In the genomic region with DNA sequence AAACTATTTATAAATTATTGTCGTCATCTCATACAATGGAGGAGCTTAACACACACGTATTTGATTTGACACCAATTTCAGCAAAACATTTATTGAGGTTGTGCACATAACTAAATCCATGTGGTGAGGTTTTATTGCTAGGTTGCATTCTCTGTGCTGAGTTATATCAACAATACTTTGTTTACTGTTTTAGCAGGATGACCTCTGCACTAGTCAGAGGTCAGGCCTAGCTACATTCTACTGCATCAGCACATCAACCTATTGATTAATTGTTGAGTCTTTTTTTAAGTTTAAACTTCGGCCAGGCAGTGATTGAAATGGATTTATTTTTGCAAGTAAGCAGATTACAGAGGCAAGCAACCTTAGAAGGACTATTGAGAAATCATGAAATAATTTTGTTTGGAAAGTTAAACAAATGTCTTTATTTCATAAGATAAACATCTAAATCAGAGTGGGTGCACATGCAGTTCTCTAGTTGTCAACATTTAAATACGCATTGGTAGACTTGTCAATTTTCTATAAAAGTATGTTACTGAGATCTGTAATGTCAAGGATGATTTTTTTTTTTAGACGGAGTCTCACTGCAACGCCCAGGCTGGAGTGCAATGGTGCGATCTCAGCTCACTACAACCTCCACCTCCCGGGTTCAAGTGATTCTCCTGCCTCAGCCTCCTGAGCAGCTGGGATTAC, we compare ENCODE assay signal across 21 cellular contexts.
A peak's percentile ranks its signal among the peaks of the same experiment; 100 is the strongest.
DNase-seq lines count a peak whose midpoint lies in the region; ATAC-seq and TF ChIP-seq lines count a peak whose summit lies in the region.
"Had no signal": no experiment of that assay in that cellular context is flagged by ENCODE, and none has a peak within 500 bp of the region (broad histone marks: within the 10 kb centered on the region; RNA-seq: fewer than 3 reads in every experiment).

No MANE protein-coding gene starts in this region.

- intact Hi-C loops in PC-3 (cut with micrococcal nuclease), result no loop called here
- intact Hi-C loops in left cardiac atrium (cut with DNase I), result no loop called here
- intact Hi-C loops in activated CD4-positive, alpha-beta T cell treated with anti-CD3 and anti-CD28 coated beads, Interleukin-2, amount 10 ng/mL, durations not matched to agents 24 days and 14 days (cut with micrococcal nuclease), result no loop called here

- no peaks in the 10 kb centered on the region for H3K36me3 ChIP-seq in PC-3 (ENCODE audit: low read depth, low read length)
- H3K36me3 ChIP-seq in parathyroid adenoma (ENCODE audit: control insufficient read depth, insufficient read depth, low read length), result no peaks in the 10 kb centered on the region

- H3K27ac ChIP-seq in PC-3 (ENCODE audit: low read length) (no peak overlapping the region), parathyroid adenoma (no peak overlapping the region)

- H3K27me3 ChIP-seq in PC-3 (ENCODE audit: low read length), result no peaks in the 10 kb centered on the region
- no peaks in the 10 kb centered on the region for H3K27me3 ChIP-seq in parathyroid adenoma (ENCODE audit: control insufficient read depth, insufficient read depth, low read length)

- POLR2A ChIA-PET in PC-3 (lab: Charles Lee; ENCODE audit: unreplicated experiment), result interaction anchor here (0.6 kb wide), 1 partner anchor 200 kb away, joined by 4 read pairs; no protein-coding TSS in a partner anchor

- TF ChIP-seq CTCF in PC-3 (conservative IDR thresholded peaks at IDR 0.05; ENCODE audit: low read depth, low read length) (no peak), foreskin fibroblast (IDR thresholded peaks at IDR 0.05; ENCODE audit: low read depth, low read length) (no peak), parathyroid adenoma (IDR thresholded peaks at IDR 0.05) (no peak)

- H3K9ac ChIP-seq in PC-3 (ENCODE audit: low read length), result no peak overlapping the region
- no peak overlapping the region for H3K9ac ChIP-seq in parathyroid adenoma

- H4K20me1 ChIP-seq in PC-3 (ENCODE audit: low read length), result no peaks in the 10 kb centered on the region

- CTCF ChIA-PET in PC-3 (lab: Charles Lee), result no interaction called here

- no peak overlapping the region for H3K4me3 ChIP-seq in PC-3 (ENCODE audit: low read length)
- H3K4me3 ChIP-seq in foreskin fibroblast (ENCODE audit: low read depth in 1 of 2, low read length in 2 of 2), result no peak overlapping the region
- H3K4me3 ChIP-seq in parathyroid adenoma (ENCODE audit: low read depth, low read length), result no peak overlapping the region

- H3K4me1 ChIP-seq in PC-3 (ENCODE audit: insufficient read depth, low read length), result peaks cover 4% of the 10 kb centered on the region; the same call in 1 of the 2 replicates
- H3K4me1 ChIP-seq in parathyroid adenoma, result peaks cover 17% of the 10 kb centered on the region

- H3K9me3 Mint-ChIP-seq in activated CD4-positive, alpha-beta T cell treated with anti-CD3 and anti-CD28 coated beads, Interleukin-2, amount 10 ng/mL, durations not matched to agents 24 days and 14 days, result no peaks in the 10 kb centered on the region
- H3K9me3 Mint-ChIP-seq: activated naive CD8-positive, alpha-beta T cell treated with anti-CD3 and anti-CD28 coated beads for 36 hours; activated T-helper 2 cell treated with anti-CD3 and anti-CD28 coated beads, Interferon-gamma antibody, Interleukin-2, Interleukin-4, amounts not matched to agents 10 μg/mL and 5 μg/mL and 100 μg/mL, durations not matched to agents 14 hours and 24 hours and 36 hours; immature natural killer cell; naive B cell; T-cell had no signal

- H3K4me3 Mint-ChIP-seq in activated CD4-positive, alpha-beta T cell treated with anti-CD3 and anti-CD28 coated beads, Interleukin-2, amount 10 ng/mL, durations not matched to agents 24 days and 14 days, result no peak overlapping the region
- H3K4me3 Mint-ChIP-seq: activated naive CD8-positive, alpha-beta T cell treated with anti-CD3 and anti-CD28 coated beads for 36 hours; immature natural killer cell; naive B cell; T-cell had no signal

- peaks cover 5% of the 10 kb centered on the region for H3K27me3 Mint-ChIP-seq in activated CD4-positive, alpha-beta T cell treated with anti-CD3 and anti-CD28 coated beads, Interleukin-2, amount 10 ng/mL, durations not matched to agents 24 days and 14 days
- H3K27me3 Mint-ChIP-seq: activated naive CD8-positive, alpha-beta T cell treated with anti-CD3 and anti-CD28 coated beads for 36 hours; T-cell had no signal

- H2AFZ ChIP-seq in PC-3 (ENCODE audit: low read length) (no peak overlapping the region), parathyroid adenoma (peak overlapping the region; percentile 38)

- no TSS peak for BruUV-seq in PC-3 (replicated peaks; lab: Mats Ljungman, UMichigan)

- H3K4me2 ChIP-seq in PC-3 (ENCODE audit: low read length) (no peak overlapping the region), parathyroid adenoma (ENCODE audit: low read length) (no peak overlapping the region)

- H3K9me3 ChIP-seq in PC-3 (ENCODE audit: low read length) (no peaks in the 10 kb centered on the region), parathyroid adenoma (ENCODE audit: control insufficient read depth, low read length) (no peaks in the 10 kb centered on the region)

- no peaks in the 10 kb centered on the region for H3K9me2 ChIP-seq in PC-3 (replicated peaks; ENCODE audit: low read length)

- H3K79me2 ChIP-seq in PC-3 (ENCODE audit: low read length) (no peaks in the 10 kb centered on the region), parathyroid adenoma (no peaks in the 10 kb centered on the region)

- no peaks in the 10 kb centered on the region for H3F3A ChIP-seq in PC-3 (ENCODE audit: low read length, unreplicated experiment)

- no peaks in the 10 kb centered on the region for H3K36me3 Mint-ChIP-seq in activated CD4-positive, alpha-beta T cell treated with anti-CD3 and anti-CD28 coated beads, Interleukin-2, amount 10 ng/mL, durations not matched to agents 24 days and 14 days (ENCODE audit: low read depth)
- H3K36me3 Mint-ChIP-seq: activated naive CD8-positive, alpha-beta T cell treated with anti-CD3 and anti-CD28 coated beads for 36 hours; immature natural killer cell; T-cell had no signal

- ATAC-seq in PC-3 (peak; percentile 55), left cardiac atrium (no peak)
- ATAC-seq: T-cell had no signal

- no peak overlapping the region for H3K27ac Mint-ChIP-seq in activated CD4-positive, alpha-beta T cell treated with anti-CD3 and anti-CD28 coated beads, Interleukin-2, amount 10 ng/mL, durations not matched to agents 24 days and 14 days
- H3K27ac Mint-ChIP-seq: activated naive CD8-positive, alpha-beta T cell treated with anti-CD3 and anti-CD28 coated beads for 36 hours; activated T-helper 2 cell treated with anti-CD3 and anti-CD28 coated beads, Interferon-gamma antibody, Interleukin-2, Interleukin-4, amounts not matched to agents 10 μg/mL and 5 μg/mL and 100 μg/mL, durations not matched to agents 14 hours and 24 hours and 36 hours; immature natural killer cell; naive B cell; T-cell had no signal

- no peaks in the 10 kb centered on the region for H3K4me1 Mint-ChIP-seq in activated CD4-positive, alpha-beta T cell treated with anti-CD3 and anti-CD28 coated beads, Interleukin-2, amount 10 ng/mL, durations not matched to agents 24 days and 14 days
- H3K4me1 Mint-ChIP-seq: activated naive CD8-positive, alpha-beta T cell treated with anti-CD3 and anti-CD28 coated beads for 36 hours; immature natural killer cell; naive B cell; T-cell had no signal

- DNase-seq in EH (ENCODE audit: low read depth) (peak; percentile 31), PC-3 (peak; percentile 33), foreskin fibroblast (peak; percentile 63 to 77), left cardiac atrium (no peak), NCI-H1930 (lab: John Stamatoyannopoulos, UW) (no peak), NCI-H2227 (lab: John Stamatoyannopoulos, UW; ENCODE audit: unreplicated experiment) (no peak)
- no peak for DNase-seq in activated CD4-positive, alpha-beta T cell treated with anti-CD3 and anti-CD28 coated beads, Interleukin-2, amount 10 ng/mL, durations not matched to agents 24 days and 14 days
- DNase-seq: activated CD4-positive, alpha-beta T cell treated with anti-CD3 and anti-CD28 coated beads for 4 hours; activated naive CD8-positive, alpha-beta T cell treated with anti-CD3 and anti-CD28 coated beads for 36 hours; EL; immature natural killer cell; naive B cell; NCI-H146; NCI-H2171 treated with DMSO at 0.1 percent for 48 hours; NCI-H69; Right ventricle myocardium superior; stimulated activated CD4-positive, alpha-beta T cell treated with anti-CD3 and anti-CD28 coated beads, Interleukin-1b, Interleukin-23, amount 100 ng/mL, for 48 hours; stimulated activated naive CD4-positive, alpha-beta T cell; T-cell had no signal

Comparison
In these comparisons a context has a peak if more than half of its experiments do, and no peak if none do; other contexts are left out.
1. DNase-seq: peak in EH (single experiment), PC-3 (single experiment) and foreskin fibroblast (2 of 2); none in left cardiac atrium (single experiment), activated CD4-positive, alpha-beta T cell treated with anti-CD3 and anti-CD28 coated beads, Interleukin-2, amount 10 ng/mL, durations not matched to agents 24 days and 14 days (single experiment), NCI-H1930 (0 of 2) and NCI-H2227 (single experiment).